1 cellular context compared by ENCODE assay signal in the genomic region with DNA sequence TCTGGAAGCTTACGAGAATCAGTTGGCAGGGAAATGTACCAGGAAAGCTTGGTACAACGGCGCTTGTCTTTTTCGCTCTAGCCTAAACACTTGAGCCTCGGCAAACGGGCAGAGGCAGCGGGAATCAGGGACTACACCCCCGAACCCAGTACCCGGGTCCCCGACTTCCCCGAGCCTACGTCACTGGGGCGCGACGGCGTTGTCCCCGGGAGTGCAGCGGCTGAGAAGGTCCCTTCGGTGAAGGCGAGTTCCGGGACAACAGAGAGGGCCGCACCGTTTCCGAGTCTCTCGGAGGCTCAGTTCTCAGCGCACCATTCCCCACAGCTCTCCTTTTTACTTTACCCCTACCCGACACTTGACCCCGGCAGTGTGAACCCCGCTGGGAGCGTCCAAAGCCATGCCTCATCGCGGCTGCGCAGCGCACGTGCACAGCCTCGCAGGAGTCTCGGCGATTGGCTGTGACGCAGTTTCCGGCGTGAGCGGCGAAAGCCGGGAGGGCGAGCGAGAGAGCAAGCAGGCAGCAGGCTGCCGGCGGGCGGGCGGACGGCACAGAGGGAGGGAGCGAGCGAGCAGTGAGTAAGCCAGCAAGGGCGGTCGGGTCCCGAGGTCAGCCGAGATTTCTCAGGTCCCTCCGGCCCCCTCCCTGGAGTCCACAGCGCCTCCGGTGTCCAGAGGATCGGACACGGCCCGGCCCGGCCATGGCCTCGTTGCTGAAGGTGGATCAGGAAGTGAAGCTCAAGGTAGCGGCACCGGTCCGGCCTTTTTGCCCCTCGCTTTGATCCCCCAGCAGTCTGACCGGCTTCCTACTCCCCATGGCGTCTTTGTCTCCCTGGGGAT.
TF ChIP-seq lines count a peak whose summit lies in the region.

A gene with protein sequence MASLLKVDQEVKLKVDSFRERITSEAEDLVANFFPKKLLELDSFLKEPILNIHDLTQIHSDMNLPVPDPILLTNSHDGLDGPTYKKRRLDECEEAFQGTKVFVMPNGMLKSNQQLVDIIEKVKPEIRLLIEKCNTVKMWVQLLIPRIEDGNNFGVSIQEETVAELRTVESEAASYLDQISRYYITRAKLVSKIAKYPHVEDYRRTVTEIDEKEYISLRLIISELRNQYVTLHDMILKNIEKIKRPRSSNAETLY (plus strand): TSS at position 464 of the 837 bp plus-strand sequence. CDS start 235 bp downstream, at position 699.

TF ChIP-seq in HEK293, 187 proteins besides CTCF, POLR2A, EP300 and RAD21 (continued from another document and continues in another):
- TF ChIP-seq, protein P1, sequence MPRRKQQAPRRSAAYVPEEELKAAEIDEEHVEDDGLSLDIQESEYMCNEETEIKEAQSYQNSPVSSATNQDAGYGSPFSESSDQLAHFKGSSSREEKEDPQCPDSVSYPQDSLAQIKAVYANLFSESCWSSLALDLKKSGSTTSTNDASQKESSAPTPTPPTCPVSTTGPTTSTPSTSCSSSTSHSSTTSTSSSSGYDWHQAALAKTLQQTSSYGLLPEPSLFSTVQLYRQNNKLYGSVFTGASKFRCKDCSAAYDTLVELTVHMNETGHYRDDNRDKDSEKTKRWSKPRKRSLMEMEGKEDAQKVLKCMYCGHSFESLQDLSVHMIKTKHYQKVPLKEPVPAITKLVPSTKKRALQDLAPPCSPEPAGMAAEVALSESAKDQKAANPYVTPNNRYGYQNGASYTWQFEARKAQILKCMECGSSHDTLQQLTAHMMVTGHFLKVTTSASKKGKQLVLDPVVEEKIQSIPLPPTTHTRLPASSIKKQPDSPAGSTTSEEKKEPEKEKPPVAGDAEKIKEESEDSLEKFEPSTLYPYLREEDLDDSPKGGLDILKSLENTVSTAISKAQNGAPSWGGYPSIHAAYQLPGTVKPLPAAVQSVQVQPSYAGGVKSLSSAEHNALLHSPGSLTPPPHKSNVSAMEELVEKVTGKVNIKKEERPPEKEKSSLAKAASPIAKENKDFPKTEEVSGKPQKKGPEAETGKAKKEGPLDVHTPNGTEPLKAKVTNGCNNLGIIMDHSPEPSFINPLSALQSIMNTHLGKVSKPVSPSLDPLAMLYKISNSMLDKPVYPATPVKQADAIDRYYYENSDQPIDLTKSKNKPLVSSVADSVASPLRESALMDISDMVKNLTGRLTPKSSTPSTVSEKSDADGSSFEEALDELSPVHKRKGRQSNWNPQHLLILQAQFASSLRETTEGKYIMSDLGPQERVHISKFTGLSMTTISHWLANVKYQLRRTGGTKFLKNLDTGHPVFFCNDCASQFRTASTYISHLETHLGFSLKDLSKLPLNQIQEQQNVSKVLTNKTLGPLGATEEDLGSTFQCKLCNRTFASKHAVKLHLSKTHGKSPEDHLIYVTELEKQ (tag by site-specific recombination; IDR thresholded peaks at IDR 0.05; ENCODE audit: borderline replicate concordance): no peak
- TF ChIP-seq ZNF239 (tag by site-specific recombination; IDR thresholded peaks at IDR 0.05) (no peak), ZNF155 (tag by site-specific recombination; IDR thresholded peaks at IDR 0.05) (no peak), KLF16 (tag by site-specific recombination; IDR thresholded peaks at IDR 0.05) (peak; percentile 81), ZNF214 (tag by site-specific recombination; IDR thresholded peaks at IDR 0.05; ENCODE audit: borderline replicate concordance) (no peak), YY1 (tag by site-specific recombination; IDR thresholded peaks at IDR 0.05) (peak; percentile 49; the same call in 1 of the 2 replicates), ZNF792 (tag by site-specific recombination; IDR thresholded peaks at IDR 0.05) (no peak), ZNF670 (tag by site-specific recombination; IDR thresholded peaks at IDR 0.05; ENCODE audit: low read depth) (no peak), ZNF585B (tag by site-specific recombination; IDR thresholded peaks at IDR 0.05) (no peak), ZNF560 (tag by site-specific recombination; IDR thresholded peaks at IDR 0.05; ENCODE audit: borderline replicate concordance) (no peak), ZBTB17 (tag by site-specific recombination; IDR thresholded peaks at IDR 0.05) (peak; percentile 99), ZBTB7A (tag by site-specific recombination; IDR thresholded peaks at IDR 0.05; ENCODE audit: low read depth) (no peak), ZNF157 (tag by site-specific recombination; IDR thresholded peaks at IDR 0.05) (no peak), ZNF146 (tag by site-specific recombination; IDR thresholded peaks at IDR 0.05) (no peak), ZBTB21 (tag by site-specific recombination; IDR thresholded peaks at IDR 0.05) (peak; percentile 84; the same call in 1 of the 2 replicates), ZNF544 (tag by site-specific recombination; IDR thresholded peaks at IDR 0.05) (no peak), ZNF169 (tag by site-specific recombination; IDR thresholded peaks at IDR 0.05) (no peak), ZNF660 (tag by site-specific recombination; IDR thresholded peaks at IDR 0.05) (peak; percentile 15; the same call in 1 of the 2 replicates), EGR2 (tag by site-specific recombination; IDR thresholded peaks at IDR 0.05; ENCODE audit: low read depth) (no peak), ZNF354C (tag by site-specific recombination; IDR thresholded peaks at IDR 0.05; ENCODE audit: borderline replicate concordance, low read depth) (no peak), HOXD13 (CRISPR knock-in tag; IDR thresholded peaks at IDR 0.05; ENCODE audit: borderline replicate concordance) (no peak), YY2 (tag by site-specific recombination; IDR thresholded peaks at IDR 0.05) (no peak; the same call in none of the 2 replicates), HOXC10 (CRISPR knock-in tag; IDR thresholded peaks at IDR 0.05) (0 out of 2 replicates have a peak, but pooled peaks have one; percentile 94), ZNF202 (tag by site-specific recombination; IDR thresholded peaks at IDR 0.05; ENCODE audit: borderline replicate concordance) (no peak), RBAK (tag by site-specific recombination; IDR thresholded peaks at IDR 0.05) (no peak), ZNF433 (tag by site-specific recombination; IDR thresholded peaks at IDR 0.05; ENCODE audit: low read depth) (no peak), ZNF394 (tag by site-specific recombination; IDR thresholded peaks at IDR 0.05; ENCODE audit: borderline replicate concordance) (peak; percentile 52; the same call in 1 of the 2 replicates), ZNF623 (tag by site-specific recombination; IDR thresholded peaks at IDR 0.05) (0 out of 2 replicates have a peak, but pooled peaks have one; percentile 10), ZNF302 (tag by site-specific recombination; IDR thresholded peaks at IDR 0.05; ENCODE audit: low read depth) (no peak), ZEB2 (tag by site-specific recombination; IDR thresholded peaks at IDR 0.05) (peak; percentile 77), ZIC2 (tag by site-specific recombination; IDR thresholded peaks at IDR 0.05) (peak; percentile 89), ZNF521 (tag by site-specific recombination; IDR thresholded peaks at IDR 0.05) (no peak), ZNF768 (tag by site-specific recombination; IDR thresholded peaks at IDR 0.05) (no peak), ZNF324 (tag by site-specific recombination; IDR thresholded peaks at IDR 0.05) (peak; percentile 63), GLIS2 (tag by site-specific recombination; IDR thresholded peaks at IDR 0.05) (peak; percentile 82), ZNF76 (tag by site-specific recombination; IDR thresholded peaks at IDR 0.05; ENCODE audit: borderline replicate concordance, low read depth) (peak; percentile 83), GFI1B (tag by site-specific recombination; IDR thresholded peaks at IDR 0.05) (0 out of 2 replicates have a peak, but pooled peaks have one; percentile 23), SP3 (tag by site-specific recombination; IDR thresholded peaks at IDR 0.05) (peak; percentile 60), KLF7 (tag by site-specific recombination; IDR thresholded peaks at IDR 0.05; ENCODE audit: borderline replicate concordance) (no peak; the same call in 1 of the 2 replicates), HOXA7 (CRISPR knock-in tag; IDR thresholded peaks at IDR 0.05; ENCODE audit: borderline replicate concordance) (no peak), ZNF621 (tag by site-specific recombination; IDR thresholded peaks at IDR 0.05) (no peak), ZNF112 (tag by site-specific recombination; IDR thresholded peaks at IDR 0.05) (no peak), IKZF3 (tag by site-specific recombination; IDR thresholded peaks at IDR 0.05) (no peak), ZNF140 (tag by site-specific recombination; IDR thresholded peaks at IDR 0.05) (no peak), SALL2 (tag by site-specific recombination; IDR thresholded peaks at IDR 0.05; ENCODE audit: borderline replicate concordance) (no peak), KLF8 (tag by site-specific recombination; IDR thresholded peaks at IDR 0.05) (peak; percentile 74; the same call in 1 of the 2 replicates), ZNF529 (tag by site-specific recombination; IDR thresholded peaks at IDR 0.05; ENCODE audit: insufficient replicate concordance) (no peak), WT1 (tag by site-specific recombination; IDR thresholded peaks at IDR 0.05) (peak; percentile 28; the same call in 1 of the 2 replicates), ZNF501 (tag by site-specific recombination; IDR thresholded peaks at IDR 0.05) (peak; percentile 95), ZBTB20 (tag by site-specific recombination; IDR thresholded peaks at IDR 0.05) (peak; percentile 98), ZNF677 (tag by site-specific recombination; IDR thresholded peaks at IDR 0.05) (no peak), ZNF221 (tag by site-specific recombination; IDR thresholded peaks at IDR 0.05; ENCODE audit: borderline replicate concordance) (no peak), ZNF510 (tag by site-specific recombination; IDR thresholded peaks at IDR 0.05; ENCODE audit: insufficient replicate concordance) (no peak), ZNF600 (tag by site-specific recombination; IDR thresholded peaks at IDR 0.05) (no peak), ZFP37 (tag by site-specific recombination; IDR thresholded peaks at IDR 0.05) (0 out of 2 replicates have a peak, but pooled peaks have one; percentile 67), ZNF571 (tag by site-specific recombination; IDR thresholded peaks at IDR 0.05) (no peak), MEIS1 (CRISPR knock-in tag; IDR thresholded peaks at IDR 0.05; ENCODE audit: borderline replicate concordance) (no peak), ZNF776 (tag by site-specific recombination; IDR thresholded peaks at IDR 0.05; ENCODE audit: borderline replicate concordance) (no peak), PRDM1 (tag by site-specific recombination; IDR thresholded peaks at IDR 0.05) (0 out of 2 replicates have a peak, but pooled peaks have one; percentile 49)
- TF ChIP-seq, protein P2, sequence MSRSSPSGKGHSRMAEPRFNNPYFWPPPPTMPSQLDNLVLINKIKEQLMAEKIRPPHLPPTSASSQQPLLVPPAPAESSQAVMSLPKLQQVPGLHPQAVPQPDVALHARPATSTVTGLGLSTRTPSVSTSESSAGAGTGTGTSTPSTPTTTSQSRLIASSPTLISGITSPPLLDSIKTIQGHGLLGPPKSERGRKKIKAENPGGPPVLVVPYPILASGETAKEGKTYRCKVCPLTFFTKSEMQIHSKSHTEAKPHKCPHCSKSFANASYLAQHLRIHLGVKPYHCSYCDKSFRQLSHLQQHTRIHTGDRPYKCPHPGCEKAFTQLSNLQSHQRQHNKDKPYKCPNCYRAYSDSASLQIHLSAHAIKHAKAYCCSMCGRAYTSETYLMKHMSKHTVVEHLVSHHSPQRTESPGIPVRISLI (tag by site-specific recombination; IDR thresholded peaks at IDR 0.05): no peak
- TF ChIP-seq, protein P3, sequence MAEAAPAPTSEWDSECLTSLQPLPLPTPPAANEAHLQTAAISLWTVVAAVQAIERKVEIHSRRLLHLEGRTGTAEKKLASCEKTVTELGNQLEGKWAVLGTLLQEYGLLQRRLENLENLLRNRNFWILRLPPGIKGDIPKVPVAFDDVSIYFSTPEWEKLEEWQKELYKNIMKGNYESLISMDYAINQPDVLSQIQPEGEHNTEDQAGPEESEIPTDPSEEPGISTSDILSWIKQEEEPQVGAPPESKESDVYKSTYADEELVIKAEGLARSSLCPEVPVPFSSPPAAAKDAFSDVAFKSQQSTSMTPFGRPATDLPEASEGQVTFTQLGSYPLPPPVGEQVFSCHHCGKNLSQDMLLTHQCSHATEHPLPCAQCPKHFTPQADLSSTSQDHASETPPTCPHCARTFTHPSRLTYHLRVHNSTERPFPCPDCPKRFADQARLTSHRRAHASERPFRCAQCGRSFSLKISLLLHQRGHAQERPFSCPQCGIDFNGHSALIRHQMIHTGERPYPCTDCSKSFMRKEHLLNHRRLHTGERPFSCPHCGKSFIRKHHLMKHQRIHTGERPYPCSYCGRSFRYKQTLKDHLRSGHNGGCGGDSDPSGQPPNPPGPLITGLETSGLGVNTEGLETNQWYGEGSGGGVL (tag by site-specific recombination; IDR thresholded peaks at IDR 0.05): no peak
- TF ChIP-seq, protein P4, sequence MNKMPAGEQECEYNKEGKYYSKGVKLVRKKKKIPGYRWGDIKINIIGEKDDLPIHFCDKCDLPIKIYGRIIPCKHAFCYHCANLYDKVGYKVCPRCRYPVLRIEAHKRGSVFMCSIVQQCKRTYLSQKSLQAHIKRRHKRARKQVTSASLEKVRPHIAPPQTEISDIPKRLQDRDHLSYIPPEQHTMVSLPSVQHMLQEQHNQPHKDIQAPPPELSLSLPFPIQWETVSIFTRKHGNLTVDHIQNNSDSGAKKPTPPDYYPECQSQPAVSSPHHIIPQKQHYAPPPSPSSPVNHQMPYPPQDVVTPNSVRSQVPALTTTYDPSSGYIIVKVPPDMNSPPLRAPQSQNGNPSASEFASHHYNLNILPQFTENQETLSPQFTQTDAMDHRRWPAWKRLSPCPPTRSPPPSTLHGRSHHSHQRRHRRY (tag by site-specific recombination; IDR thresholded peaks at IDR 0.05): no peak
- TF ChIP-seq, protein P5, sequence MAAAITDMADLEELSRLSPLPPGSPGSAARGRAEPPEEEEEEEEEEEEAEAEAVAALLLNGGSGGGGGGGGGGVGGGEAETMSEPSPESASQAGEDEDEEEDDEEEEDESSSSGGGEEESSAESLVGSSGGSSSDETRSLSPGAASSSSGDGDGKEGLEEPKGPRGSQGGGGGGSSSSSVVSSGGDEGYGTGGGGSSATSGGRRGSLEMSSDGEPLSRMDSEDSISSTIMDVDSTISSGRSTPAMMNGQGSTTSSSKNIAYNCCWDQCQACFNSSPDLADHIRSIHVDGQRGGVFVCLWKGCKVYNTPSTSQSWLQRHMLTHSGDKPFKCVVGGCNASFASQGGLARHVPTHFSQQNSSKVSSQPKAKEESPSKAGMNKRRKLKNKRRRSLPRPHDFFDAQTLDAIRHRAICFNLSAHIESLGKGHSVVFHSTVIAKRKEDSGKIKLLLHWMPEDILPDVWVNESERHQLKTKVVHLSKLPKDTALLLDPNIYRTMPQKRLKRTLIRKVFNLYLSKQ (tag by site-specific recombination; IDR thresholded peaks at IDR 0.05; ENCODE audit: borderline replicate concordance): no peak
- TF ChIP-seq, protein P6, sequence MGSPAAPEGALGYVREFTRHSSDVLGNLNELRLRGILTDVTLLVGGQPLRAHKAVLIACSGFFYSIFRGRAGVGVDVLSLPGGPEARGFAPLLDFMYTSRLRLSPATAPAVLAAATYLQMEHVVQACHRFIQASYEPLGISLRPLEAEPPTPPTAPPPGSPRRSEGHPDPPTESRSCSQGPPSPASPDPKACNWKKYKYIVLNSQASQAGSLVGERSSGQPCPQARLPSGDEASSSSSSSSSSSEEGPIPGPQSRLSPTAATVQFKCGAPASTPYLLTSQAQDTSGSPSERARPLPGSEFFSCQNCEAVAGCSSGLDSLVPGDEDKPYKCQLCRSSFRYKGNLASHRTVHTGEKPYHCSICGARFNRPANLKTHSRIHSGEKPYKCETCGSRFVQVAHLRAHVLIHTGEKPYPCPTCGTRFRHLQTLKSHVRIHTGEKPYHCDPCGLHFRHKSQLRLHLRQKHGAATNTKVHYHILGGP (tag by site-specific recombination; IDR thresholded peaks at IDR 0.05): no peak
